17 cellular contexts compared by ENCODE assay signal in genomic region chr12:43436597-43436996, GRCh38.
"Had no signal": no experiment of that assay in that cellular context is flagged by ENCODE, and none has a peak within 500 bp of the region (broad histone marks: within the 10 kb centered on the region; RNA-seq: fewer than 3 reads in every experiment).

No MANE protein-coding gene starts in this region.

- DNase-seq: effector memory CD4-positive, alpha-beta T cell; gastrocnemius medialis; heart right ventricle; hypothalamus; kidney glomerular epithelial cell; mesendoderm; naive B cell; posterior cingulate gyrus; sigmoid colon; stimulated activated naive CD4-positive, alpha-beta T cell; stomach; substantia nigra; transverse colon had no signal

- H3K4me1 ChIP-seq: esophagus muscularis mucosa, gastrocnemius medialis, heart right ventricle, sigmoid colon, stomach, transverse colon had no signal

- H3K27ac ChIP-seq: epithelial cell of prostate, esophagus muscularis mucosa, gastrocnemius medialis, heart right ventricle, sigmoid colon, skin epidermis, stomach, thoracic aorta, transverse colon had no signal

- H3K4me3 ChIP-seq: esophagus muscularis mucosa, gastrocnemius medialis, heart right ventricle, sigmoid colon, skin epidermis, stomach, thoracic aorta, transverse colon had no signal

- H3K27me3 ChIP-seq: esophagus muscularis mucosa, gastrocnemius medialis, heart right ventricle, sigmoid colon, stomach, transverse colon had no signal

- H3K9me3 ChIP-seq: esophagus muscularis mucosa, gastrocnemius medialis, heart right ventricle, sigmoid colon, stomach, thoracic aorta, transverse colon had no signal

- H3K36me3 ChIP-seq: esophagus muscularis mucosa, gastrocnemius medialis, heart right ventricle, sigmoid colon, stomach, thoracic aorta, transverse colon had no signal
